21 cellular contexts compared by ENCODE assay signal in the genomic region with DNA sequence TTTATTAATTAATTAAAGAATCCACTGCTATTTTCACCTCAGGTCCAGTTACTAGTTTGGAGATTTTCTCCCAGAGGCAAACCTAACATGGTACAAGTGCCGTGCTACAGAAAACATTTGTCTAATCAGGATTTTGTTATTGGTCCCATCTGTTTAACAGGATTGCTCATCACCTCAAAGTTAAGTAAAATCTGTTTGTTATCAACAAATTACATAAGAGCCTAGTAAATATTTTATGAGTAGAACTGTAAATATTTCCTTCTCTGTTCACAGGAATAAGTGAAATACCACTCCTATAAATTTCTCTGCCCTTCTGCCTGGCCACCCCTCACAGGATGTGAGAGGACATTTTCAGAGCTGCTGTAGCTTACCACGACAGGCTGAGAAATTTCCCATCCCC.
"Had no signal": no experiment of that assay in that cellular context is flagged by ENCODE, and none has a peak within 500 bp of the region (broad histone marks: within the 10 kb centered on the region; RNA-seq: fewer than 3 reads in every experiment).

No MANE protein-coding gene starts in this region.

- H3K9me3 ChIP-seq: lower lobe of right lung, pancreas, transverse colon, upper lobe of right lung, uterus had no signal

- H3K4me1 ChIP-seq: lower lobe of right lung, pancreas, transverse colon, upper lobe of right lung, uterus had no signal

- H3K27ac ChIP-seq: dorsolateral prefrontal cortex, epithelial cell of prostate, lower lobe of right lung, pancreas, skin epidermis, transverse colon, upper lobe of right lung, uterus had no signal

- DNase-seq: dorsolateral prefrontal cortex; effector CD4-positive, alpha-beta T cell; head of caudate nucleus; left ventricle myocardium superior; lower lobe of right lung; naive thymus-derived CD8-positive, alpha-beta T cell; occipital lobe; pancreas; retina; stimulated activated CD4-positive, alpha-beta T cell treated with anti-CD3 and anti-CD28 coated beads, Interleukin-15, amount 100 ng/mL, for 24 hours; stimulated activated CD4-positive, alpha-beta T cell treated with anti-CD3 and anti-CD28 coated beads, Interleukin-2, amount 100 ng/mL, for 48 hours; stimulated activated naive B cell treated with anti-CD40 and anti-IgM and Interleukin-4, amounts not matched to agents 10 μg/mL and 1 μg/mL and 100 μg/mL, for 72 hours; transverse colon; upper lobe of right lung; uterus had no signal

- ATAC-seq: esophagus mucosa; left ventricle myocardium superior; lower lobe of right lung; naive thymus-derived CD8-positive, alpha-beta T cell; pancreas; stimulated activated naive B cell treated with anti-CD40 and anti-IgM and Interleukin-4, amounts not matched to agents 10 μg/mL and 1 μg/mL and 100 μg/mL, for 72 hours; upper lobe of right lung had no signal

- FAIRE-seq: colon, frontal cortex, keratinocyte, pancreas had no signal

- H3K4me3 ChIP-seq: dorsolateral prefrontal cortex, lower lobe of right lung, pancreas, skin epidermis, transverse colon, upper lobe of right lung, uterus had no signal
